Comparison of ENCODE assay signal across 19 cellular contexts in genomic region chr9:127527560-127528268, GRCh38.
A peak's percentile ranks its signal among the peaks of the same experiment; 100 is the strongest.
DNase-seq lines count a peak whose midpoint lies in the region; ATAC-seq and TF ChIP-seq lines count a peak whose summit lies in the region.
"Had no signal": no experiment of that assay in that cellular context is flagged by ENCODE, and none has a peak within 500 bp of the region (broad histone marks: within the 10 kb centered on the region; RNA-seq: fewer than 3 reads in every experiment).

No MANE protein-coding gene starts in this region.

- no peaks in the 10 kb centered on the region for H3K4me1 ChIP-seq in CD4-positive, CD25-positive, alpha-beta regulatory T cell (ENCODE audit: control insufficient read depth, insufficient read depth, low read length, poor library complexity, severe bottlenecking)
- H3K4me1 ChIP-seq in RWPE2 (ENCODE audit: insufficient read depth, poor library complexity, severe bottlenecking) (peaks cover 13% of the 10 kb centered on the region), gastrocnemius medialis (peaks cover 7% of the 10 kb centered on the region in 2 donors)

- in situ Hi-C loops in gastrocnemius medialis (cut with MboI; ENCODE audit: low sequenced_read_pairs in 4 of 4): no loop called here
- in situ Hi-C loops in KBM-7 (cut with MboI; ENCODE audit: low pct_unique_long_range_greater_than_20kb, low sequenced_read_pairs): no loop called here

- H3K4me3 Mint-ChIP-seq in CD4-positive, CD25-positive, alpha-beta regulatory T cell: no peak overlapping the region
- peak overlapping the region; percentile 52 for H3K4me3 Mint-ChIP-seq in glutamatergic neuron (ENCODE audit: unreplicated experiment)
- H3K4me3 Mint-ChIP-seq: stimulated activated naive CD8-positive, alpha-beta T cell treated with anti-CD3 and anti-CD28 coated beads, Interleukin-15, Interleukin-2, amounts not matched to agents 100 ng/mL and 50 ng/mL, for 24 hours; T-helper 1 cell treated with Interleukin-12 subunit alpha and Interleukin-12 subunit beta and Interleukin-4 antibody, amounts not matched to agents 30 μg/mL and 1 μg/mL, for 36 hours had no signal

- peaks cover 0 to 4% (median 0%) of the 10 kb centered on the region in 4 donors for H3K4me1 Mint-ChIP-seq in CD4-positive, CD25-positive, alpha-beta regulatory T cell
- peaks cover 15% of the 10 kb centered on the region for H3K4me1 Mint-ChIP-seq in glutamatergic neuron (ENCODE audit: low read depth, unreplicated experiment)

- peak overlapping the region in 2 of 3 donors; percentile 68 to 78 for H3K27ac Mint-ChIP-seq in CD4-positive, CD25-positive, alpha-beta regulatory T cell
- peak overlapping the region; percentile 20 for H3K27ac Mint-ChIP-seq in glutamatergic neuron (ENCODE audit: unreplicated experiment)
- H3K27ac Mint-ChIP-seq: stimulated activated naive CD8-positive, alpha-beta T cell treated with anti-CD3 and anti-CD28 coated beads, Interleukin-15, Interleukin-2, amounts not matched to agents 100 ng/mL and 50 ng/mL, for 24 hours; T-helper 1 cell treated with Interleukin-12 subunit alpha and Interleukin-12 subunit beta and Interleukin-4 antibody, amounts not matched to agents 30 μg/mL and 1 μg/mL, for 36 hours had no signal

- peaks cover 0 to 7% (median 0%) of the 10 kb centered on the region in 7 donors for H3K9me3 Mint-ChIP-seq in CD4-positive, CD25-positive, alpha-beta regulatory T cell
- H3K9me3 Mint-ChIP-seq in glutamatergic neuron (ENCODE audit: unreplicated experiment): peaks cover 13% of the 10 kb centered on the region

- no peak overlapping the region for H3K4me3 ChIP-seq in CD4-positive, CD25-positive, alpha-beta regulatory T cell (ENCODE audit: low read depth, low read length)
- no peak overlapping the region for H3K4me3 ChIP-seq in RWPE2 (ENCODE audit: severe bottlenecking)
- no peak overlapping the region for H3K4me3 ChIP-seq in gastrocnemius medialis
- H3K4me3 ChIP-seq: GM23248 had no signal

- peaks cover 17% of the 10 kb centered on the region for H3K36me3 Mint-ChIP-seq in CD4-positive, CD25-positive, alpha-beta regulatory T cell
- peaks cover 14% of the 10 kb centered on the region for H3K36me3 Mint-ChIP-seq in glutamatergic neuron (ENCODE audit: unreplicated experiment)

- no peak for TF ChIP-seq CTCF in RWPE2 (IDR thresholded peaks at IDR 0.05; ENCODE audit: poor library complexity, severe bottlenecking)
- TF ChIP-seq CTCF in glutamatergic neuron (IDR thresholded peaks at IDR 0.05; ENCODE audit: partially characterized antibody, unreplicated experiment): no peak
- no peak for TF ChIP-seq CTCF in gastrocnemius medialis (IDR thresholded peaks at IDR 0.05 in 4 of 5, conservative IDR thresholded peaks at IDR 0.05 in 1 of 5)

- H3K27me3 Mint-ChIP-seq in CD4-positive, CD25-positive, alpha-beta regulatory T cell: no peaks in the 10 kb centered on the region
- H3K27me3 Mint-ChIP-seq in glutamatergic neuron (ENCODE audit: unreplicated experiment): peaks cover 10% of the 10 kb centered on the region
- H3K27me3 Mint-ChIP-seq: stimulated activated naive CD8-positive, alpha-beta T cell treated with anti-CD3 and anti-CD28 coated beads, Interleukin-15, Interleukin-2, amounts not matched to agents 100 ng/mL and 50 ng/mL, for 24 hours had no signal

- H3K27ac ChIP-seq in CD4-positive, CD25-positive, alpha-beta regulatory T cell (ENCODE audit: insufficient read depth, low read length, poor library complexity, severe bottlenecking): no peak overlapping the region
- H3K27ac ChIP-seq in RWPE2 (ENCODE audit: poor library complexity, severe bottlenecking) (no peak overlapping the region), gastrocnemius medialis (peak overlapping the region in 3 of 4 donors; percentile 32 to 72 (median 33))
- H3K27ac ChIP-seq: C4-2B, GM23248 had no signal

- H3K36me3 ChIP-seq in CD4-positive, CD25-positive, alpha-beta regulatory T cell (ENCODE audit: control insufficient read depth, insufficient read depth, low read length): peaks cover 15% of the 10 kb centered on the region
- peaks cover 96% of the 10 kb centered on the region for H3K36me3 ChIP-seq in RWPE2 (ENCODE audit: low read depth)
- peaks cover 0 to 17% of the 10 kb centered on the region in 2 donors for H3K36me3 ChIP-seq in gastrocnemius medialis

- H3K9me3 ChIP-seq in CD4-positive, CD25-positive, alpha-beta regulatory T cell (ENCODE audit: control insufficient read depth in 2 of 2, low read length in 2 of 2): peaks cover 9 to 27% of the 10 kb centered on the region in 2 experiments
- H3K9me3 ChIP-seq in RWPE2 (ENCODE audit: severe bottlenecking) (peaks cover 3% of the 10 kb centered on the region), gastrocnemius medialis (no peaks in the 10 kb centered on the region)

- no peak for ATAC-seq in CD4-positive, CD25-positive, alpha-beta regulatory T cell (ENCODE audit: low read depth in 2 of 2)
- ATAC-seq in RWPE2 (ENCODE audit: low read depth) (no peak), gastrocnemius medialis (no peak)
- ATAC-seq: Panc1 had no signal

- intact Hi-C loops in gastrocnemius medialis (cut with DNase I; ENCODE audit: low total_unique reads) (no loop called here), head of caudate nucleus (cut with DNase I) (no loop called here)

- no peaks in the 10 kb centered on the region for H3K27me3 ChIP-seq in CD4-positive, CD25-positive, alpha-beta regulatory T cell (ENCODE audit: control insufficient read depth, insufficient read depth, low read length)
- H3K27me3 ChIP-seq in RWPE2 (ENCODE audit: insufficient read depth, poor library complexity, severe bottlenecking) (no peaks in the 10 kb centered on the region), gastrocnemius medialis (no peaks in the 10 kb centered on the region)

- DNase-seq in CD4-positive, CD25-positive, alpha-beta regulatory T cell: no peak
- peak; percentile 43 for DNase-seq in RWPE2 (ENCODE audit: low spot score)
- no peak for DNase-seq in glutamatergic neuron
- DNase-seq in gastrocnemius medialis: no peak
- DNase-seq in NCI-H82 (lab: John Stamatoyannopoulos, UW): no peak
- DNase-seq in activated effector memory CD4-positive, alpha-beta T cell treated with Interleukin-2 at 50 U/mL for 16 hours: no peak
- DNase-seq in KBM-7: no peak
- no peak for DNase-seq in head of caudate nucleus
- DNase-seq: activated CD4-positive, alpha-beta T cell treated with anti-CD3 and anti-CD28 coated beads, Interleukin-2, amount 50 U/mL, for 48 hours; activated effector memory CD4-positive, alpha-beta T cell treated with anti-CD3 and anti-CD28 coated beads, Interleukin-2, amount 50 U/mL, for 16 hours; GM23248; NCI-H1105; NCI-H446 treated with DMSO at 0.1 percent for 48 hours; nucleus accumbens; stimulated activated CD4-positive, alpha-beta T cell treated with anti-CD3 and anti-CD28 coated beads, Interleukin-4, amount 100 ng/mL, for 24 hours had no signal

- TF ChIP-seq POLR2A in gastrocnemius medialis (IDR thresholded peaks at IDR 0.05): no peak

Comparison
In these comparisons a context has a peak if more than half of its experiments do, and no peak if none do; other contexts are left out.
1. H3K27ac ChIP-seq: peak in gastrocnemius medialis (3 of 4); none in CD4-positive, CD25-positive, alpha-beta regulatory T cell (single experiment) and RWPE2 (single experiment).